ENCODE assay signal across 22 cellular contexts in the genomic region with DNA sequence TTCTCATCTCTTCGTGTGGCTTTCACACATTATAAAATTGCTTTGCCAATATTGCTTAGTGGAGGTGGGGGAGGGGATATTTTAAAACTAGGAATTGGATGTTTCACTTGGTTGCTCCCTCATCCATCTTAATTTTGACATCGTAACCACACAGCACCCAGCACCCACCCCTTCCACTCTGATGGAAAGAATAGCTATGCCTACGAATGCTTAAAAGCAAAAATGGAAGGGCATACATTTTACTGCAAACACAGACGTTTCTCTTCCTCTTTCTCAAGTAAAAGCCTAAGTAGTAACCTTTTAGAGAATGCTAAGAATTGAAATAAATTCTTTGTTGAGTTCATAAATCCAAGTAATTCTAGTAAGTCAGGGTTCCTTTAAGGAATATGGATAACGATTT.
"Had no signal": no experiment of that assay in that cellular context is flagged by ENCODE, and none has a peak within 500 bp of the region (broad histone marks: within the 10 kb centered on the region; RNA-seq: fewer than 3 reads in every experiment).

No MANE protein-coding gene starts in this region.

- H3K9me3 ChIP-seq: lower lobe of right lung, sigmoid colon, stomach had no signal

- H3K4me3 Mint-ChIP-seq: activated T-helper 17 cell treated with anti-CD3 and anti-CD28 coated beads, Interleukin-2, amount 50 U/mL, for 72 hours; mesothelial cell of epicardium; nephron progenitor cell; stimulated activated effector memory CD8-positive, alpha-beta T cell treated with anti-CD3 and anti-CD28 coated beads, Interleukin-12 subunit alpha, Interleukin-12 subunit beta, amount 100 ng/mL, for 72 hours; type B pancreatic cell had no signal

- H3K27ac Mint-ChIP-seq: activated T-helper 17 cell treated with anti-CD3 and anti-CD28 coated beads, Interleukin-2, amount 50 U/mL, for 72 hours; mesothelial cell of epicardium; stimulated activated effector memory CD8-positive, alpha-beta T cell treated with anti-CD3 and anti-CD28 coated beads, Interleukin-12 subunit alpha, Interleukin-12 subunit beta, amount 100 ng/mL, for 72 hours; type B pancreatic cell had no signal

- H3K4me3 ChIP-seq: coronary artery, lower lobe of right lung, sigmoid colon, stomach had no signal

- DNase-seq: activated CD4-positive, alpha-beta T cell treated with anti-CD3 and anti-CD28 coated beads for 1 hour; activated CD4-positive, alpha-beta T cell treated with anti-CD3 and anti-CD28 coated beads, Interleukin-2, amount 50 U/mL, for 48 hours; activated naive CD4-positive, alpha-beta T cell treated with Interleukin-2 at 50 U/mL for 16 hours; activated T-cell treated with anti-CD3 and anti-CD28 coated beads for 4 hours; aorta; brain microvascular endothelial cell; central memory CD4-positive, alpha-beta T cell; effector CD4-positive, alpha-beta T cell; hypothalamus; lower lobe of right lung; nephron progenitor cell; nucleus accumbens; posterior cingulate gyrus; sigmoid colon; stimulated activated CD4-positive, alpha-beta T cell treated with anti-CD3 and anti-CD28 coated beads, Interleukin-4, amount 100 ng/mL, for 24 hours; stomach; WERI-Rb-1 had no signal

- H3K36me3 Mint-ChIP-seq: mesothelial cell of epicardium; stimulated activated effector memory CD8-positive, alpha-beta T cell treated with anti-CD3 and anti-CD28 coated beads, Interleukin-12 subunit alpha, Interleukin-12 subunit beta, amount 100 ng/mL, for 72 hours; type B pancreatic cell had no signal

- H3K4me1 ChIP-seq: lower lobe of right lung, sigmoid colon had no signal

- H3K4me1 Mint-ChIP-seq: activated T-helper 17 cell treated with anti-CD3 and anti-CD28 coated beads, Interleukin-2, amount 50 U/mL, for 72 hours had no signal

- H3K36me3 ChIP-seq: brain microvascular endothelial cell, lower lobe of right lung, sigmoid colon, stomach, WERI-Rb-1 had no signal

- H3K27me3 Mint-ChIP-seq: activated T-helper 17 cell treated with anti-CD3 and anti-CD28 coated beads, Interleukin-2, amount 50 U/mL, for 72 hours; type B pancreatic cell had no signal

- ATAC-seq: activated T-helper 17 cell treated with anti-CD3 and anti-CD28 coated beads, Interleukin-2, amount 50 U/mL, for 72 hours; lower lobe of right lung; stimulated activated effector memory CD8-positive, alpha-beta T cell treated with anti-CD3 and anti-CD28 coated beads, Interleukin-12 subunit alpha, Interleukin-12 subunit beta, amount 100 ng/mL, for 72 hours had no signal

- H3K27ac ChIP-seq: brain microvascular endothelial cell, coronary artery, lower lobe of right lung, sigmoid colon, stomach, WERI-Rb-1 had no signal

- H3K9me3 Mint-ChIP-seq: activated T-helper 17 cell treated with anti-CD3 and anti-CD28 coated beads, Interleukin-2, amount 50 U/mL, for 72 hours; mesothelial cell of epicardium; stimulated activated effector memory CD8-positive, alpha-beta T cell treated with anti-CD3 and anti-CD28 coated beads, Interleukin-12 subunit alpha, Interleukin-12 subunit beta, amount 100 ng/mL, for 72 hours; type B pancreatic cell had no signal
